8 cellular contexts compared by ENCODE assay signal in the genomic region with DNA sequence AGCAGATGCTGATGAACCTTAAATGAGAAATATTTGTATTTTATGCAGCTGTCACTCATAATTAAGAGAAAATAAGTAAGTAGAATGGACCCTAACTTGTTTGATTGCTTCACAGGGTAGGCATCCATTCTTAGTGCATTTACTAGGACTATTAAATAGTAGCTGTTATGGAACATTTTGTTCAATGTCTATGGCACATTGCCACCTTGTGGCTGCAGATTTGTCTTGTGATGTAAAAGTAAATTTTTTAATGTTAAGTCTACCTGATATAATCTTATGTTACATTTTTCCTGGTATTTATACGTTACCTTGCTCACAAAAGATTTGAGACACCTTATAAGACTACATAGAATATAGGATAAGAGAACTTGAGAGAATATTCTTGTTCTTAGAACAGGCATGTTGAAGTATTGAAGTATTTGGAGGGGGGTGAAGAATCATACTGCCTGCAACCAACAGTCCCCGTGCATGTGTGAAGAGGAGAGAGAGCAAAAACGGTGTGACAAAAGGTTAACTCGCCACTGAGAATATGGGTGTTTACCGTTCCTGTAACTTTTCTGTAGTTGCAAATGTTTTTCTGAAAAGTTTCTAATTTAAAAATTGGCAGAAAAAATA.
DNase-seq lines count a peak whose midpoint lies in the region; ATAC-seq and TF ChIP-seq lines count a peak whose summit lies in the region.

No MANE protein-coding gene starts in this region.

- no peak for TF ChIP-seq CTCF in natural killer cell (IDR thresholded peaks at IDR 0.05)

- intact Hi-C loops in Right ventricle myocardium inferior (cut with DNase I), result loop anchor here (1.0 to 5.0 kb wide), 2 partner anchors 450 to 585 kb away; no protein-coding TSS in a partner anchor
- intact Hi-C loops in cardiac septum (cut with DNase I), result no loop called here
- intact Hi-C loops in head of caudate nucleus (cut with DNase I), result loop anchor here (2.0 kb wide), 1 partner anchor 451 kb away; no protein-coding TSS in a partner anchor
- intact Hi-C loops in natural killer cell (cut with micrococcal nuclease), result loop anchor here (2.0 kb wide), 1 partner anchor 997 kb away; no protein-coding TSS in a partner anchor
- intact Hi-C loops in activated T-helper 1 cell treated with anti-CD3 and anti-CD28 coated beads, Interleukin-12 subunit alpha, Interleukin-12 subunit beta, Interleukin-2, Interleukin-4 antibody, amounts not matched to agents 30 ng/mL and 10 ng/mL and 1 ng/mL, durations not matched to agents 14 hours and 24 hours and 36 hours (cut with micrococcal nuclease), result loop anchor here (1.0 to 5.0 kb wide), 4 partner anchors 107 to 587 kb away; no protein-coding TSS in a partner anchor

- H3K9me3 Mint-ChIP-seq in natural killer cell, result no peaks in the 10 kb centered on the region
- H3K9me3 Mint-ChIP-seq in activated T-helper 1 cell treated with anti-CD3 and anti-CD28 coated beads, Interleukin-12 subunit alpha, Interleukin-12 subunit beta, Interleukin-2, Interleukin-4 antibody, amounts not matched to agents 30 ng/mL and 10 ng/mL and 1 ng/mL, durations not matched to agents 14 hours and 24 hours and 36 hours, result no peaks in the 10 kb centered on the region

- no peaks in the 10 kb centered on the region for H3K36me3 Mint-ChIP-seq in natural killer cell
- H3K36me3 Mint-ChIP-seq in activated T-helper 1 cell treated with anti-CD3 and anti-CD28 coated beads, Interleukin-12 subunit alpha, Interleukin-12 subunit beta, Interleukin-2, Interleukin-4 antibody, amounts not matched to agents 30 ng/mL and 10 ng/mL and 1 ng/mL, durations not matched to agents 14 hours and 24 hours and 36 hours (ENCODE audit: low read depth), result no peaks in the 10 kb centered on the region

- H3K4me1 Mint-ChIP-seq in natural killer cell, result no peaks in the 10 kb centered on the region
- no peaks in the 10 kb centered on the region for H3K4me1 Mint-ChIP-seq in activated T-helper 1 cell treated with anti-CD3 and anti-CD28 coated beads, Interleukin-12 subunit alpha, Interleukin-12 subunit beta, Interleukin-2, Interleukin-4 antibody, amounts not matched to agents 30 ng/mL and 10 ng/mL and 1 ng/mL, durations not matched to agents 14 hours and 24 hours and 36 hours (ENCODE audit: low read depth)

- no peak overlapping the region for H3K27ac Mint-ChIP-seq in natural killer cell
- H3K27ac Mint-ChIP-seq in activated T-helper 1 cell treated with anti-CD3 and anti-CD28 coated beads, Interleukin-12 subunit alpha, Interleukin-12 subunit beta, Interleukin-2, Interleukin-4 antibody, amounts not matched to agents 30 ng/mL and 10 ng/mL and 1 ng/mL, durations not matched to agents 14 hours and 24 hours and 36 hours, result no peak overlapping the region

- peak; percentile 69 for ATAC-seq in Right ventricle myocardium inferior
- ATAC-seq in natural killer cell, result no peak

- H3K4me3 Mint-ChIP-seq in natural killer cell, result no peak overlapping the region
- no peak overlapping the region for H3K4me3 Mint-ChIP-seq in activated T-helper 1 cell treated with anti-CD3 and anti-CD28 coated beads, Interleukin-12 subunit alpha, Interleukin-12 subunit beta, Interleukin-2, Interleukin-4 antibody, amounts not matched to agents 30 ng/mL and 10 ng/mL and 1 ng/mL, durations not matched to agents 14 hours and 24 hours and 36 hours

- peaks cover 21 to 42% of the 10 kb centered on the region in 2 donors for H3K27me3 Mint-ChIP-seq in natural killer cell (ENCODE audit: low read depth in 2 of 2)
- H3K27me3 Mint-ChIP-seq in activated T-helper 1 cell treated with anti-CD3 and anti-CD28 coated beads, Interleukin-12 subunit alpha, Interleukin-12 subunit beta, Interleukin-2, Interleukin-4 antibody, amounts not matched to agents 30 ng/mL and 10 ng/mL and 1 ng/mL, durations not matched to agents 14 hours and 24 hours and 36 hours (ENCODE audit: insufficient read depth), result peaks cover 26% of the 10 kb centered on the region

- DNase-seq in Right ventricle myocardium inferior (ENCODE audit: missing footprints), result no peak
- DNase-seq in cardiac septum (ENCODE audit: low spot score), result no peak
- peak; percentile 36 to 65 for DNase-seq in NCI-H2081 (lab: John Stamatoyannopoulos, UW)
- DNase-seq in activated CD4-positive, alpha-beta T cell treated with anti-CD3 and anti-CD28 coated beads, Interleukin-2, amount 50 U/mL, for 48 hours, result peak; percentile 11 to 27
- peak in 34 of 42 donors; percentile 8 to 80 (median 50) for DNase-seq in head of caudate nucleus
- peak; percentile 75 for DNase-seq in renal cortical epithelial cell (ENCODE audit: low read depth)
- DNase-seq in natural killer cell, result no peak
- no peak for DNase-seq in activated T-helper 1 cell treated with anti-CD3 and anti-CD28 coated beads, Interleukin-12 subunit alpha, Interleukin-12 subunit beta, Interleukin-2, Interleukin-4 antibody, amounts not matched to agents 30 ng/mL and 10 ng/mL and 1 ng/mL, durations not matched to agents 14 hours and 24 hours and 36 hours (ENCODE audit: low spot score)

Comparison
In these comparisons a context has a peak if more than half of its experiments do, and no peak if none do; other contexts are left out.
1. DNase-seq: peak in NCI-H2081 (2 of 2), activated CD4-positive, alpha-beta T cell treated with anti-CD3 and anti-CD28 coated beads, Interleukin-2, amount 50 U/mL, for 48 hours (2 of 2), head of caudate nucleus (34 of 42) and renal cortical epithelial cell (single experiment); none in Right ventricle myocardium inferior (single experiment), cardiac septum (single experiment), natural killer cell (single experiment) and activated T-helper 1 cell treated with anti-CD3 and anti-CD28 coated beads, Interleukin-12 subunit alpha, Interleukin-12 subunit beta, Interleukin-2, Interleukin-4 antibody, amounts not matched to agents 30 ng/mL and 10 ng/mL and 1 ng/mL, durations not matched to agents 14 hours and 24 hours and 36 hours (single experiment).